ENCODE assay signal across 16 cellular contexts in genomic region chr9:36162211-36162610, GRCh38. TPM values are rescaled to one million over a fixed set of nuclear protein-coding genes. Genes with fewer than 3 reads are reported as not detected.
DNase-seq lines count a peak whose midpoint lies in the region; ATAC-seq and TF ChIP-seq lines count a peak whose summit lies in the region.
"Had no signal": no experiment of that assay in that cellular context is flagged by ENCODE, and none has a peak within 500 bp of the region (broad histone marks: within the 10 kb centered on the region; RNA-seq: fewer than 3 reads in every experiment).

No MANE protein-coding gene starts in this region.

- intact Hi-C loops in IMR-90 (cut with micrococcal nuclease): loop anchor here (2.0 kb wide), 1 partner anchor 25 kb away; the partner anchor contains the start of gene GLIPR2

- H3K9me2 ChIP-seq in hepatocyte (replicated peaks; ENCODE audit: insufficient read depth): no peaks in the 10 kb centered on the region

- H3K9me3 Mint-ChIP-seq in osteocyte (ENCODE audit: unreplicated experiment): no peaks in the 10 kb centered on the region
- no peaks in the 10 kb centered on the region for H3K9me3 Mint-ChIP-seq in stimulated activated memory B cell treated with anti-CD40 and anti-IgM and Interleukin-4, amounts not matched to agents 10 μg/mL and 1 μg/mL and 100 μg/mL, for 72 hours
- H3K9me3 Mint-ChIP-seq: memory B cell; stimulated activated effector memory CD8-positive, alpha-beta T cell treated with anti-CD3 and anti-CD28 coated beads, Interleukin-12 subunit alpha, Interleukin-12 subunit beta, amount 100 ng/mL, for 72 hours had no signal

- H3K9ac ChIP-seq in IMR-90 (ENCODE audit: low read depth, low read length): no peak overlapping the region

- H3K4ac ChIP-seq in IMR-90 (ENCODE audit: low read depth, low read length): peak overlapping the region; percentile 83

- H3K9me1 ChIP-seq in IMR-90 (ENCODE audit: insufficient read depth, low read length): peaks cover 39% of the 10 kb centered on the region

- peaks cover 0 to 23% of the 10 kb centered on the region in 2 experiments; a peak in 2 of 4 replicates for H3K79me1 ChIP-seq in IMR-90 (ENCODE audit: low read depth in 1 of 2, low read length in 2 of 2)

- peaks cover 10% of the 10 kb centered on the region for H3K36me3 ChIP-seq in IMR-90 (ENCODE audit: control insufficient read depth, insufficient read depth, low read length)
- no peaks in the 10 kb centered on the region for H3K36me3 ChIP-seq in hepatocyte (replicated peaks; ENCODE audit: insufficient read depth, low read depth)

- peaks cover 57% of the 10 kb centered on the region for H3K4me1 Mint-ChIP-seq in osteocyte (ENCODE audit: unreplicated experiment)
- H3K4me1 Mint-ChIP-seq in stimulated activated memory B cell treated with anti-CD40 and anti-IgM and Interleukin-4, amounts not matched to agents 10 μg/mL and 1 μg/mL and 100 μg/mL, for 72 hours: peaks cover 9% of the 10 kb centered on the region
- H3K4me1 Mint-ChIP-seq: memory B cell had no signal

- dilution Hi-C loops in IMR-90 (cut with HindIII; ENCODE audit: low sequenced_read_pairs, unreplicated experiment): no loop called here

- no peaks in the 10 kb centered on the region for H3K27me3 ChIP-seq in IMR-90 (ENCODE audit: control insufficient read depth, insufficient read depth, low read length)
- no peaks in the 10 kb centered on the region for H3K27me3 ChIP-seq in hepatocyte

- H3K4me1 ChIP-seq in IMR-90 (ENCODE audit: control insufficient read depth, insufficient read depth, low read length) (peaks cover 31% of the 10 kb centered on the region), hepatocyte (ENCODE audit: insufficient read depth) (peaks cover 20% of the 10 kb centered on the region)

- peak overlapping the region; percentile 93 for H3K27ac Mint-ChIP-seq in osteocyte (ENCODE audit: unreplicated experiment)
- no peak overlapping the region for H3K27ac Mint-ChIP-seq in stimulated activated memory B cell treated with anti-CD40 and anti-IgM and Interleukin-4, amounts not matched to agents 10 μg/mL and 1 μg/mL and 100 μg/mL, for 72 hours
- H3K27ac Mint-ChIP-seq: memory B cell had no signal

- H2AK9ac ChIP-seq in IMR-90 (replicated peaks; ENCODE audit: low read depth, low read length, poor library complexity): peak overlapping the region; percentile 31

- H3K9me3 ChIP-seq in IMR-90 (ENCODE audit: control insufficient read depth, insufficient read depth, low read length): no peaks in the 10 kb centered on the region
- no peaks in the 10 kb centered on the region for H3K9me3 ChIP-seq in hepatocyte (ENCODE audit: low read depth)
- H3K9me3 ChIP-seq: Caco-2 had no signal

- TF ChIP-seq RAD21 in IMR-90 (IDR thresholded peaks at IDR 0.05; ENCODE audit: low read length): no peak

- no peak overlapping the region for H3K4me3 Mint-ChIP-seq in osteocyte (ENCODE audit: unreplicated experiment)
- no peak overlapping the region for H3K4me3 Mint-ChIP-seq in stimulated activated memory B cell treated with anti-CD40 and anti-IgM and Interleukin-4, amounts not matched to agents 10 μg/mL and 1 μg/mL and 100 μg/mL, for 72 hours
- H3K4me3 Mint-ChIP-seq: memory B cell; stimulated activated effector memory CD8-positive, alpha-beta T cell treated with anti-CD3 and anti-CD28 coated beads, Interleukin-12 subunit alpha, Interleukin-12 subunit beta, amount 100 ng/mL, for 72 hours had no signal

- peak overlapping the region; percentile 64 for H2BK120ac ChIP-seq in IMR-90 (ENCODE audit: low read depth, low read length)

- H3K79me2 ChIP-seq in hepatocyte: no peaks in the 10 kb centered on the region

- H3K56ac ChIP-seq in IMR-90 (ENCODE audit: extremely low read depth, insufficient read depth, low read length): no peak overlapping the region

- H4K91ac ChIP-seq in IMR-90 (ENCODE audit: insufficient read depth, low read depth, low read length): peak overlapping the region; percentile 80

- peak overlapping the region; percentile 78 to 80 for H4K8ac ChIP-seq in IMR-90 (ENCODE audit: low read depth in 2 of 2, low read length in 2 of 2)

- no peak overlapping the region for H3K4me2 ChIP-seq in IMR-90 (ENCODE audit: low read depth, low read length)
- H3K4me2 ChIP-seq in hepatocyte: no peak overlapping the region

- peak overlapping the region; percentile 66; the same call in 1 of the 2 replicates for H3K14ac ChIP-seq in IMR-90 (replicated peaks; ENCODE audit: low read depth, low read length)

- DNase-seq in AG08396 (ENCODE audit: low spot score) (peak; percentile 1), IMR-90 (no peak), hepatocyte (ENCODE audit: low spot score) (no peak), osteocyte (ENCODE audit: extremely low spot score, unreplicated experiment) (no peak), NCI-H748 (lab: John Stamatoyannopoulos, UW; ENCODE audit: unreplicated experiment) (no peak)
- DNase-seq: activated CD4-positive, CD25-positive, alpha-beta regulatory T cell treated with anti-CD3 and anti-CD28 coated beads, Interleukin-2, amount 50 U/mL, for 72 hours; activated gamma-delta T cell; Caco-2; NCI-H2171 treated with DMSO at 0.1 percent for 48 hours; occipital lobe; small intestine had no signal

- no peak for TF ChIP-seq CTCF in IMR-90 (conservative IDR thresholded peaks at IDR 0.05; ENCODE audit: low read depth, low read length)
- no peak for TF ChIP-seq CTCF in hepatocyte (IDR thresholded peaks at IDR 0.05; ENCODE audit: poor library complexity)
- no peak for TF ChIP-seq CTCF in osteocyte (IDR thresholded peaks at IDR 0.05)

- H4K20me1 ChIP-seq in IMR-90 (ENCODE audit: insufficient read depth, low read length) (no peaks in the 10 kb centered on the region), hepatocyte (ENCODE audit: insufficient read depth, poor library complexity, severe bottlenecking) (no peaks in the 10 kb centered on the region)

- peak overlapping the region; percentile 65 for H2BK20ac ChIP-seq in IMR-90 (ENCODE audit: low read depth, low read length)

- H3K18ac ChIP-seq in IMR-90 (ENCODE audit: low read depth, low read length): no peak overlapping the region; the same call in 1 of the 2 replicates

- H2BK15ac ChIP-seq in IMR-90 (ENCODE audit: low read depth, low read length): peak overlapping the region; percentile 89; the same call in 2 of the 3 replicates

- no peak overlapping the region; the same call in 1 of the 2 replicates for H4K5ac ChIP-seq in IMR-90 (ENCODE audit: low read depth, low read length)

- no peak for TF ChIP-seq POLR2A in IMR-90 (IDR thresholded peaks at IDR 0.05; ENCODE audit: low read depth, low read length)

- H3K4me3 ChIP-seq in IMR-90 (ENCODE audit: insufficient read depth, low read depth, low read length) (no peak overlapping the region), hepatocyte (no peak overlapping the region)

- peak overlapping the region; percentile 96 for H2AK5ac ChIP-seq in IMR-90 (ENCODE audit: low read depth, low read length)

- in situ Hi-C loops in IMR-90 (cut with MboI; ENCODE audit: low sequenced_read_pairs): no loop called here

- no TSS peak for BruUV-seq in IMR-90 (replicated peaks; lab: Mats Ljungman, UMichigan)

- 89% methylated on average over 6 of the region's 14 CpGs; no CpG with 5 or more reads in 1 of the 2 experiments for WGBS in IMR-90 (ENCODE audit: extremely low coverage in 2 of 2, insufficient read length in 1 of 2), 2 experiments
- WGBS in hepatocyte (ENCODE audit: low lambda C conversion rate, missing lambda C conversion rate): 91% methylated on average over 14 of the region's 14 CpGs

- no peaks in the 10 kb centered on the region for H3K36me3 Mint-ChIP-seq in osteocyte (ENCODE audit: unreplicated experiment)
- H3K36me3 Mint-ChIP-seq in stimulated activated memory B cell treated with anti-CD40 and anti-IgM and Interleukin-4, amounts not matched to agents 10 μg/mL and 1 μg/mL and 100 μg/mL, for 72 hours: peaks cover 22% of the 10 kb centered on the region

- H2AFZ ChIP-seq in IMR-90 (replicated peaks; ENCODE audit: low read length, poor library complexity): peak overlapping the region; percentile 34
- no peak overlapping the region for H2AFZ ChIP-seq in hepatocyte

- 0 out of 2 replicates have a peak overlapping the region, but pooled peaks have one; percentile 56 for H3K23ac ChIP-seq in IMR-90 (ENCODE audit: low read depth, low read length)

- H3K27ac ChIP-seq in IMR-90 (ENCODE audit: insufficient read depth, low read length) (peak overlapping the region; percentile 36; the same call in 1 of the 2 replicates), hepatocyte (peak overlapping the region; percentile 94)

- no peaks in the 10 kb centered on the region for H3K27me3 Mint-ChIP-seq in osteocyte (ENCODE audit: unreplicated experiment)
- H3K27me3 Mint-ChIP-seq in stimulated activated memory B cell treated with anti-CD40 and anti-IgM and Interleukin-4, amounts not matched to agents 10 μg/mL and 1 μg/mL and 100 μg/mL, for 72 hours: no peaks in the 10 kb centered on the region
- H3K27me3 Mint-ChIP-seq: memory B cell had no signal

- peak overlapping the region; percentile 41 for H2BK5ac ChIP-seq in IMR-90 (ENCODE audit: low read depth, low read length, poor library complexity, severe bottlenecking)

- ATAC-seq in IMR-90 (ENCODE audit: low read depth): no peak
- ATAC-seq in HG02623 (IDR thresholded peaks at IDR 0.05; ENCODE audit: unreplicated experiment): no peak
- no peak for ATAC-seq in stimulated activated memory B cell treated with anti-CD40 and anti-IgM and Interleukin-4, amounts not matched to agents 10 μg/mL and 1 μg/mL and 100 μg/mL, for 72 hours
- ATAC-seq in GM21619 (IDR thresholded peaks at IDR 0.05; ENCODE audit: unreplicated experiment): no peak
- ATAC-seq: stimulated activated effector memory CD8-positive, alpha-beta T cell treated with anti-CD3 and anti-CD28 coated beads, Interleukin-12 subunit alpha, Interleukin-12 subunit beta, amount 100 ng/mL, for 72 hours had no signal

- CTCF ChIA-PET in IMR-90 (lab: Yijun Ruan, JAX): interaction anchor here (0.6 kb wide), 1 partner anchor 117 kb away, joined by 4 read pairs; no protein-coding TSS in a partner anchor

- POLR2A ChIA-PET in IMR-90 (lab: Charles Lee; ENCODE audit: unreplicated experiment): no interaction called here

RNA-seq across cellular contexts. Expression of gene CCIN, which starts 7.0 kb away (rescaled TPM):
- total RNA-seq in IMR-90 (2012; rRNA removed) (1.1 TPM in 2 replicates), hepatocyte (not detected in 2 replicates), osteocyte (not detected in 2 replicates)
- polyA plus RNA-seq in IMR-90 (2012; rRNA removed) (0.73 and 0.80 TPM in 2 replicates), hepatocyte (0.23 TPM in 1 of 2 replicates, not detected in the other)
- 0.32 and 0.48 TPM in 2 replicates for polyA plus RNA-seq in IMR-90 (2012; cell fraction: cytosol; rRNA removed)
- 0.58 and 0.65 TPM in 2 replicates for polyA plus RNA-seq in IMR-90 (2012; cell fraction: nucleus; rRNA removed; ENCODE audit: low replicate concordance)
- total RNA-seq: Caco-2, occipital lobe had no signal

RNA-seq across cellular contexts. Expression of gene GLIPR2, which starts 25.7 kb away (rescaled TPM):
- total RNA-seq in IMR-90 (2012; rRNA removed) (35.8 and 37.8 TPM in 2 replicates), hepatocyte (9.8 and 14.1 TPM in 2 replicates), osteocyte (29.1 and 30.6 TPM in 2 replicates)
- polyA plus RNA-seq in IMR-90 (2012; rRNA removed) (42.7 and 43.3 TPM in 2 replicates), hepatocyte (12.6 and 20.1 TPM in 2 replicates)
- polyA plus RNA-seq in IMR-90 (2012; cell fraction: cytosol; rRNA removed): 34.1 and 37.4 TPM in 2 replicates
- 14.4 and 29.4 TPM in 2 replicates for polyA plus RNA-seq in IMR-90 (2012; cell fraction: nucleus; rRNA removed; ENCODE audit: low replicate concordance)

RNA-seq across cellular contexts. Expression of gene CLTA, which starts 28.5 kb away (rescaled TPM):
- total RNA-seq in IMR-90 (2012; rRNA removed) (133 and 208 TPM in 2 replicates), hepatocyte (317 and 339 TPM in 2 replicates), osteocyte (260 and 281 TPM in 2 replicates)
- polyA plus RNA-seq in IMR-90 (2012; rRNA removed) (246 and 280 TPM in 2 replicates), hepatocyte (283 and 313 TPM in 2 replicates)
- polyA plus RNA-seq in IMR-90 (2012; cell fraction: cytosol; rRNA removed): 218 and 493 TPM in 2 replicates
- 63.6 and 110 TPM in 2 replicates for polyA plus RNA-seq in IMR-90 (2012; cell fraction: nucleus; rRNA removed; ENCODE audit: low replicate concordance)
